ENCODE assay signal across 18 cellular contexts in the genomic region with DNA sequence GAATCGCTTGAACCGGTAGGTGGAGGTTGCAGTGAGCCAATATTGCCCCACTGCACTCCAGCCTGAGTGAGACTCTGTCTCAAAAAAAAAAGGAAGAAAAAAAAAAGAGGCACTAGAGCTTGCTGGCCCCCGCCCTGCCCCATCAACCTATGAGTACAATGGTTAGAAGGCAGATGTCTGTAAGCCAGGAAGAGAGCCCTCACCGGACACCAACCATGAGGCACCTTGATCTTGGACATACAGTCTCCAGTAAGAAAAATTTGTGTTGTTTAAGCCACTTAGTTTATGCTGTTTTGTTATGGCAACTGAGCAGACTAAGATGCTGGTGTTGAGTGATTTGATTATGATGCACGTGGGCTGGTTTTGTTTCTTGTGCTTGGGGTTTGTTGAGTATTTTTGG.
"Had no signal": no experiment of that assay in that cellular context is flagged by ENCODE, and none has a peak within 500 bp of the region (broad histone marks: within the 10 kb centered on the region; RNA-seq: fewer than 3 reads in every experiment).

No MANE protein-coding gene starts in this region.

- H3K27ac Mint-ChIP-seq: dendritic cell treated with granulocyte-macrophage colony-stimulating factor and Interleukin-4, amounts not matched to agents 40 ng/mL and 50 ng/mL, for 4 days; mesothelial cell of epicardium had no signal

- H3K27me3 Mint-ChIP-seq: dendritic cell treated with granulocyte-macrophage colony-stimulating factor and Interleukin-4, amounts not matched to agents 40 ng/mL and 50 ng/mL, for 4 days; naive B cell had no signal

- H3K4me1 Mint-ChIP-seq: mesothelial cell of epicardium had no signal

- H3K4me1 ChIP-seq: colonic mucosa, foreskin keratinocyte, gastroesophageal sphincter, left lung, lower lobe of right lung had no signal

- DNase-seq: colonic mucosa; cortex of kidney; effector CD8-positive, alpha-beta T cell; foreskin keratinocyte; heart left ventricle; hypothalamus; left cardiac atrium; left lung; left ventricle myocardium superior; lower lobe of right lung; mesenchymal stem cell; mucosa of descending colon; naive B cell had no signal

- H3K4me3 Mint-ChIP-seq: dendritic cell treated with granulocyte-macrophage colony-stimulating factor and Interleukin-4, amounts not matched to agents 40 ng/mL and 50 ng/mL, for 4 days; mesothelial cell of epicardium; naive B cell had no signal

- H3K4me3 ChIP-seq: colonic mucosa, esophagus muscularis mucosa, gastroesophageal sphincter, heart left ventricle, hepatocyte, left lung, lower lobe of right lung, mucosa of descending colon had no signal

- H3K9me3 Mint-ChIP-seq: dendritic cell treated with granulocyte-macrophage colony-stimulating factor and Interleukin-4, amounts not matched to agents 40 ng/mL and 50 ng/mL, for 4 days had no signal

- H3K27me3 ChIP-seq: colonic mucosa, esophagus muscularis mucosa, foreskin keratinocyte, gastroesophageal sphincter, heart left ventricle, hepatocyte, left lung had no signal

- H3K27ac ChIP-seq: colonic mucosa, esophagus muscularis mucosa, foreskin keratinocyte, gastroesophageal sphincter, heart left ventricle, hepatocyte, left lung, lower lobe of right lung had no signal

- H3K9me3 ChIP-seq: colonic mucosa, esophagus muscularis mucosa, gastroesophageal sphincter, heart left ventricle, left lung, lower lobe of right lung, mucosa of descending colon had no signal

- ATAC-seq: foreskin keratinocyte, gastroesophageal sphincter, heart left ventricle, left cardiac atrium, left lung, left ventricle myocardium superior, lower lobe of right lung, mucosa of descending colon had no signal
